In the genomic region with DNA sequence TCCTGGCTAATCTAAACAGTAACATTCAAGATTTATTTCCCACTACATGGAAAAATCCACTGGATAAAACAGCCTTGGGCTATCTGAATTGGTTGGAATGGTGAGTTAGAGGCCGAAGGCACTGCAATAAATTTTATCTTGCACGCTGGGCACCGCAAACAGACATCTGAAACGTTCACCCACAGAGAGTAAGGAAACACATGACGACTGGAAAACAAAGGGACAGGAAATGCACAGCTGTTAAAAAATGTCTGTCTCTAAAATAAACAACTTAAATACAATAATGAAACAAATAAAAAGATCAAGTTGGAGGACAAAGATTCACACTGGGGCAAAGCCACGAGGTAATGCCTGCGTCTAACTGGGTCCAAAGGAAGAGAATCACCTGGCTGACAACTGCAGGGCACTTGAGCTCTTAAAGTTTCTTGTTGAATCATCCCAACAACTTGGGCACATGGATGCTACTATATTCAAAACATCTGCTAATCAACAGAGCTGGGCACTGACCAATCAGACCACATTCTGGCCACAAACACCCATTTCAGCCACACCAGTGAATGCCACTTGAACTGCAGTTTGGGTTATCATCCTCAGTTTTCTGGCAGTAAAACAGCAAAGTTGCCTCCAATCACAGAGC, we compare ENCODE assay signal across 11 cellular contexts. TPM values are rescaled to one million over a fixed set of nuclear protein-coding genes. Genes with fewer than 3 reads are reported as not detected.
A peak's percentile ranks its signal among the peaks of the same experiment; 100 is the strongest.
DNase-seq lines count a peak whose midpoint lies in the region; ATAC-seq and TF ChIP-seq lines count a peak whose summit lies in the region.
"Had no signal": no experiment of that assay in that cellular context is flagged by ENCODE, and none has a peak within 500 bp of the region (broad histone marks: within the 10 kb centered on the region; RNA-seq: fewer than 3 reads in every experiment).

No MANE protein-coding gene starts in this region.

- ATAC-seq in HG02571 (IDR thresholded peaks at IDR 0.05; ENCODE audit: unreplicated experiment) (no peak), GM18909 (IDR thresholded peaks at IDR 0.05; ENCODE audit: poor library complexity, unreplicated experiment) (no peak)

- TF ChIP-seq CTCF in suprapubic skin (IDR thresholded peaks at IDR 0.05), result no peak

- H3K4me3 ChIP-seq in suprapubic skin, result no peak overlapping the region

- H3K36me3 ChIP-seq in suprapubic skin, result no peaks in the 10 kb centered on the region

- whole genome bisulfite sequencing in suprapubic skin, result 62% methylated on average over 7 of the region's 7 CpGs

- DNase-seq in NCI-H1417 (lab: John Stamatoyannopoulos, UW) (peak in 2 of 3 experiments; percentile 65 to 88), NCI-H1417 treated with DMSO at 0.1 percent for 48 hours (lab: John Stamatoyannopoulos, UW) (no peak), T1000 (lab: John Stamatoyannopoulos, UW) (peak; percentile 42), left kidney (ENCODE audit: low read depth, low spot score) (peak; percentile 60), suprapubic skin (ENCODE audit: low spot score in 2 of 2) (no peak), RPMI8226 (no peak)
- DNase-seq: activated CD4-positive, alpha-beta T cell treated with anti-CD3 and anti-CD28 coated beads, Interleukin-2, amount 50 U/mL, for 48 hours; NCI-H1105 treated with DMSO at 0.1 percent for 48 hours; stimulated activated naive CD4-positive, alpha-beta T cell had no signal

- no peaks in the 10 kb centered on the region for H3K9me3 ChIP-seq in suprapubic skin

- no peaks in the 10 kb centered on the region for H3K4me1 ChIP-seq in suprapubic skin

- TF ChIP-seq EP300 in suprapubic skin (IDR thresholded peaks at IDR 0.05), result no peak

- no peak for TF ChIP-seq POLR2A in suprapubic skin (IDR thresholded peaks at IDR 0.05)

- no peaks in the 10 kb centered on the region for H3K27me3 ChIP-seq in suprapubic skin

- H3K27ac ChIP-seq in suprapubic skin, result peak overlapping the region; percentile 29

RNA-seq across cellular contexts. Expression of a gene that starts 51.2 kb away (rescaled TPM):
- 1 to 10 TPM; 2.8 to 6.8 (median 4.3) TPM for total RNA-seq in suprapubic skin

Comparison
In these comparisons a context has a peak if more than half of its experiments do, and no peak if none do; other contexts are left out.
1. DNase-seq: peak in NCI-H1417 (2 of 3), T1000 (single experiment) and left kidney (single experiment); none in NCI-H1417 treated with DMSO at 0.1 percent for 48 hours (single experiment), suprapubic skin (0 of 2) and RPMI8226 (single experiment).